In the genomic region with DNA sequence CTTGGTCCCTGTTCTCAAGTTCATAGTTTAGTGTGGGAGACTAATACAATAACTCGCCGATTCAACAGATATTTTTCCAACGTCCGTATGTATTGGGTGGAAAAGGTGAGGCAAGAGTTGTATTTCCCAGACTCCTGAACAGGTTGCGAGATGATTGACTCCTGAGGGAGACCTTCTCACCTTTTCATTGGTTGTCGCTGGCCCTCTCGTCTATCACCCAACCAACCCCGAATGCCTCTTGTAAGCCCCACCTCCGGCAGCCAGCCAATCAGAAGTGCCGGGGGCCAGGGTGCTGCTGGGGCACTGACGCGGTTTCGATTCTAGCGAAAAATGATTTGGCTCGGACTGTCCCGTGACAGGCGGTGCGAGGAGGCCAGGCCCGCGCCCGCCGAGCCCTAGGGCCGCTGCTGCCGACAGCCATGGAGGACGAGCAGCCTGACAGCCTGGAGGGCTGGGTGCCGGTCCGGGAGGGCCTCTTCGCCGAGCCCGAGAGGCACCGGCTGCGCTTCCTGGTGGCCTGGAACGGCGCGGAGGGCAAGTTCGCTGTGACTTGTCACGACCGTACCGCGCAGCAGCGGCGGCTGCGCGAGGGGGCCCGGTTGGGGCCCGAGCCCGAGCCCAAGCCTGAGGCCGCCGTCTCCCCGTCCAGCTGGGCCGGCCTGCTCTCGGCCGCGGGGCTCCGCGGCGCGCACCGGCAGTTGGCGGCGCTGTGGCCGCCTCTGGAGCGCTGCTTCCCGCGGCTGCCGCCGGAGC, we compare ENCODE assay signal across 8 cellular contexts. TPM values are rescaled to one million over a fixed set of nuclear protein-coding genes. Genes with fewer than 3 reads are reported as not detected.
DNase-seq lines count a peak whose midpoint lies in the region; ATAC-seq and TF ChIP-seq lines count a peak whose summit lies in the region.

A gene with protein sequence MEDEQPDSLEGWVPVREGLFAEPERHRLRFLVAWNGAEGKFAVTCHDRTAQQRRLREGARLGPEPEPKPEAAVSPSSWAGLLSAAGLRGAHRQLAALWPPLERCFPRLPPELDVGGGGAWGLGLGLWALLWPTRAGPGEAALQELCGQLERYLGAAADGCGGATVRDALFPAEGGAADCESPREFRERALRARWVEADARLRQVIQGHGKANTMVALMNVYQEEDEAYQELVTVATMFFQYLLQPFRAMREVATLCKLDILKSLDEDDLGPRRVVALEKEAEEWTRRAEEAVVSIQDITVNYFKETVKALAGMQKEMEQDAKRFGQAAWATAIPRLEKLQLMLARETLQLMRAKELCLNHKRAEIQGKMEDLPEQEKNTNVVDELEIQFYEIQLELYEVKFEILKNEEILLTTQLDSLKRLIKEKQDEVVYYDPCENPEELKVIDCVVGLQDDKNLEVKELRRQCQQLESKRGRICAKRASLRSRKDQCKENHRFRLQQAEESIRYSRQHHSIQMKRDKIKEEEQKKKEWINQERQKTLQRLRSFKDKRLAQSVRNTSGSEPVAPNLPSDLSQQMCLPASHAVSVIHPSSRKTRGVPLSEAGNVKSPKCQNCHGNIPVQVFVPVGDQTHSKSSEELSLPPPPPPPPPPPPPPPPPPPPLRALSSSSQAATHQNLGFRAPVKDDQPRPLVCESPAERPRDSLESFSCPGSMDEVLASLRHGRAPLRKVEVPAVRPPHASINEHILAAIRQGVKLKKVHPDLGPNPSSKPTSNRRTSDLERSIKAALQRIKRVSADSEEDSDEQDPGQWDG (plus strand): TSS at position 321 of the 753 bp plus-strand sequence. CDS start 99 bp downstream, at position 420.

- peaks cover 26% of the 10 kb centered on the region for H3K4me1 ChIP-seq in CD4-positive, CD25-positive, alpha-beta regulatory T cell (ENCODE audit: control insufficient read depth, insufficient read depth, low read length, poor library complexity, severe bottlenecking)
- peaks cover 0 to 28% (median 10%) of the 10 kb centered on the region in 4 donors for H3K4me1 ChIP-seq in right lobe of liver

- peak within 1 kb of the TSS; percentile 96 for H3K27ac ChIP-seq in CD4-positive, CD25-positive, alpha-beta regulatory T cell (ENCODE audit: insufficient read depth, low read length, poor library complexity, severe bottlenecking)
- H3K27ac ChIP-seq in dorsolateral prefrontal cortex = peak within 1 kb of the TSS; percentile 90 to 100 (median 97)
- H3K27ac ChIP-seq in right lobe of liver = peak within 1 kb of the TSS; percentile 97 to 99 (median 99)

- H3K27ac Mint-ChIP-seq in CD4-positive, CD25-positive, alpha-beta regulatory T cell = peak within 1 kb of the TSS; percentile 91 to 92 (median 92)

- H3K9me3 Mint-ChIP-seq in CD4-positive, CD25-positive, alpha-beta regulatory T cell = no peaks in the 10 kb centered on the region

- peaks cover 10% of the 10 kb centered on the region for H3K27me3 Mint-ChIP-seq in CD4-positive, CD25-positive, alpha-beta regulatory T cell

- intact Hi-C loops in dorsolateral prefrontal cortex (cut with DNase I) = loop anchor here (1.0 to 10.0 kb wide), 7 partner anchors 59 to 269 kb away; a partner anchor contains a TSS
- intact Hi-C loops in right lobe of liver (cut with DNase I) = no loop called here

- peak; percentile 94 to 95 for ATAC-seq in CD4-positive, CD25-positive, alpha-beta regulatory T cell (ENCODE audit: low read depth in 2 of 2)
- ATAC-seq in GM19397 (IDR thresholded peaks at IDR 0.05; ENCODE audit: unreplicated experiment) (peak; percentile 82), HG03571 (IDR thresholded peaks at IDR 0.05; ENCODE audit: unreplicated experiment) (peak; percentile 76), right lobe of liver (peak; percentile 98 to 99 (median 99))

- peak in 29 of 56 donors; percentile 11 to 51 (median 27) for TF ChIP-seq CTCF in dorsolateral prefrontal cortex (IDR thresholded peaks at IDR 0.05 in 54 of 56, conservative IDR thresholded peaks at IDR 0.05 in 2 of 56; ENCODE audit: low read depth in 1 of 56, partially characterized antibody in 56 of 56)
- TF ChIP-seq CTCF in right lobe of liver (IDR thresholded peaks at IDR 0.05) = peak in 2 of 4 donors; percentile 4 to 34

- H3K9me3 ChIP-seq in CD4-positive, CD25-positive, alpha-beta regulatory T cell (ENCODE audit: control insufficient read depth in 2 of 2, low read length in 2 of 2) = no peaks in the 10 kb centered on the region
- no peaks in the 10 kb centered on the region for H3K9me3 ChIP-seq in right lobe of liver

- H3K4me3 ChIP-seq in CD4-positive, CD25-positive, alpha-beta regulatory T cell (ENCODE audit: low read depth, low read length) = peak within 1 kb of the TSS; percentile 97
- H3K4me3 ChIP-seq in dorsolateral prefrontal cortex = peak within 1 kb of the TSS; percentile 61 to 95 (median 86)
- H3K4me3 ChIP-seq in right lobe of liver = peak within 1 kb of the TSS; percentile 83 to 92 (median 83)

- H3K36me3 Mint-ChIP-seq in CD4-positive, CD25-positive, alpha-beta regulatory T cell = peaks cover 11% of the 10 kb centered on the region

- peaks cover 18% of the 10 kb centered on the region for H3K36me3 ChIP-seq in CD4-positive, CD25-positive, alpha-beta regulatory T cell (ENCODE audit: control insufficient read depth, insufficient read depth, low read length)
- peaks cover 0 to 12% (median 7%) of the 10 kb centered on the region in 4 donors for H3K36me3 ChIP-seq in right lobe of liver

- H3K4me1 Mint-ChIP-seq in CD4-positive, CD25-positive, alpha-beta regulatory T cell = peaks cover 15 to 41% (median 32%) of the 10 kb centered on the region in 4 donors

- 0% methylated on average over 7 of the region's 67 CpGs for WGBS in right lobe of liver (ENCODE audit: insufficient coverage, low coverage, low lambda C conversion rate, missing lambda C conversion rate)

- H3K27me3 ChIP-seq in CD4-positive, CD25-positive, alpha-beta regulatory T cell (ENCODE audit: control insufficient read depth, insufficient read depth, low read length) = peaks cover 7% of the 10 kb centered on the region
- H3K27me3 ChIP-seq in dorsolateral prefrontal cortex = no peaks in the 10 kb centered on the region
- H3K27me3 ChIP-seq in right lobe of liver = no peaks in the 10 kb centered on the region

- peak within 1 kb of the TSS; percentile 92 to 98 (median 95) for H3K4me3 Mint-ChIP-seq in CD4-positive, CD25-positive, alpha-beta regulatory T cell

- peak; percentile 97 for TF ChIP-seq POLR2A in right lobe of liver (IDR thresholded peaks at IDR 0.05)

- peak; percentile 94 to 97 (median 95) for DNase-seq in CD4-positive, CD25-positive, alpha-beta regulatory T cell
- peak; percentile 94 for DNase-seq in NCI-H774 (lab: John Stamatoyannopoulos, UW)
- DNase-seq in activated CD4-positive, alpha-beta T cell treated with anti-CD3 and anti-CD28 coated beads, Interleukin-2, amount 50 U/mL, for 48 hours = peak; percentile 94 to 96
- peak; percentile 97 to 99 (median 98) for DNase-seq in dorsolateral prefrontal cortex
- DNase-seq in right lobe of liver = peak; percentile 98 to 100 (median 99)
- DNase-seq in stimulated activated CD4-positive, alpha-beta T cell treated with anti-CD3 and anti-CD28 coated beads, Interleukin-4, amount 100 ng/mL, for 4 hours = peak; percentile 88 to 95

RNA-seq across cellular contexts. Expression of the gene that starts here (rescaled TPM):
- total RNA-seq in CD4-positive, CD25-positive, alpha-beta regulatory T cell = 66.4 TPM
- polyA plus RNA-seq in CD4-positive, CD25-positive, alpha-beta regulatory T cell = 1 to 10 TPM; 2.9 to 5.2 (median 3.5) TPM
- total RNA-seq in dorsolateral prefrontal cortex (10 to 100 TPM in 89 of 120 experiments, 1 to 10 TPM in 31; 7.8 to 16.0 (median 11.1) TPM), right lobe of liver (1 to 10 TPM; 3.7 to 6.5 (median 4.7) TPM)

Comparison
In these comparisons a context has a peak if more than half of its experiments do, and no peak if none do; other contexts are left out.
1. Peak in every context shown above with its lines: DNase-seq, ATAC-seq, H3K4me3 ChIP-seq and H3K27ac ChIP-seq.
2. intact Hi-C loops: an anchor here in dorsolateral prefrontal cortex (1.0 to 10.0 kb wide); none called in right lobe of liver.